Comparison of ENCODE assay signal across 8 cellular contexts in genomic region chr11:17076517-17077239, GRCh38. TPM values are rescaled to one million over a fixed set of nuclear protein-coding genes. Genes with fewer than 3 reads are reported as not detected.
DNase-seq lines count a peak whose midpoint lies in the region; ATAC-seq and TF ChIP-seq lines count a peak whose summit lies in the region.

No MANE protein-coding gene starts in this region.

- no peak overlapping the region for H2BK15ac ChIP-seq in mesendoderm (replicated peaks; ENCODE audit: low read depth)

- H3K4me3 Mint-ChIP-seq in MCF 10A (ENCODE audit: unreplicated experiment): peak overlapping the region; percentile 93

- peaks cover 3% of the 10 kb centered on the region for H3K79me1 ChIP-seq in mesendoderm (ENCODE audit: low read length)

- no peak overlapping the region for H2AK5ac ChIP-seq in mesendoderm (ENCODE audit: low read length)

- peaks cover 41% of the 10 kb centered on the region for H3K79me2 ChIP-seq in ACC112 (ENCODE audit: control insufficient read depth, insufficient read depth, low read length, unreplicated experiment)
- peaks cover 19% of the 10 kb centered on the region for H3K79me2 ChIP-seq in mesendoderm (ENCODE audit: control insufficient read depth, insufficient read depth, low read length)

- in situ Hi-C loops in KBM-7 (cut with MboI; ENCODE audit: low pct_unique_long_range_greater_than_20kb, low sequenced_read_pairs): no loop called here

- peak overlapping the region; percentile 84 for H3K9ac ChIP-seq in mesendoderm (ENCODE audit: low read length)

- H3K9me3 ChIP-seq in aorta (ENCODE audit: control insufficient read depth, low read length): no peaks in the 10 kb centered on the region

- CTCF ChIA-PET in MCF 10A (lab: Yijun Ruan, JAX): interaction anchor here (0.5 to 1.9 kb wide), 7 partner anchors 14 to 431 kb away, joined by 3 to 11 read pairs (median 3); no protein-coding TSS in a partner anchor

- H3K56ac ChIP-seq in mesendoderm (ENCODE audit: low read length): peak overlapping the region; percentile 100

- H3K27ac ChIP-seq in ACC112 (ENCODE audit: low read depth, low read length) (peak overlapping the region; percentile 82), mesendoderm (ENCODE audit: low read depth, low read length) (no peak overlapping the region), aorta (ENCODE audit: low read depth in 1 of 2, low read length in 2 of 2) (peak overlapping the region; percentile 23 to 37)

- H3K4me2 ChIP-seq in mesendoderm (ENCODE audit: low read length): peak overlapping the region; percentile 100

- peaks cover 27% of the 10 kb centered on the region for H3K4me1 Mint-ChIP-seq in MCF 10A (ENCODE audit: insufficient read depth, unreplicated experiment)

- peak; percentile 31 for DNase-seq in KBM-7
- no peak for DNase-seq in MCF 10A (ENCODE audit: unreplicated experiment)
- DNase-seq in mesendoderm: peak; percentile 15
- no peak for DNase-seq in aorta
- no peak for DNase-seq in stimulated activated naive CD4-positive, alpha-beta T cell treated with Interleukin-2 at 50 U/mL for 16 hours (lab: John Stamatoyannopoulos, UW)
- DNase-seq in NCI-H1105 treated with DMSO at 0.1 percent for 48 hours (lab: John Stamatoyannopoulos, UW): no peak
- DNase-seq in GOT3 (lab: John Stamatoyannopoulos, UW): no peak

- TSS peak; percentile 68 for BruUV-seq in MCF 10A (replicated peaks; lab: Mats Ljungman, UMichigan)

- H3K36me3 ChIP-seq in ACC112 (ENCODE audit: insufficient read depth, low read length) (peaks cover 32% of the 10 kb centered on the region), mesendoderm (ENCODE audit: control insufficient read depth, insufficient read depth, low read length) (peaks cover 7% of the 10 kb centered on the region), aorta (ENCODE audit: control insufficient read depth in 1 of 2, insufficient read depth in 2 of 2, low read length in 1 of 2) (peaks cover 2 to 5% of the 10 kb centered on the region in 2 donors)

- peak overlapping the region; percentile 8 for H4K5ac ChIP-seq in mesendoderm (ENCODE audit: low read length)

- H3K4me3 ChIP-seq in ACC112 (ENCODE audit: low read depth, low read length) (peak overlapping the region; percentile 90), mesendoderm (ENCODE audit: low read length) (peak overlapping the region; percentile 82), aorta (ENCODE audit: low read length in 2 of 2) (peak overlapping the region; percentile 73 to 84)

- no CpG with 5 or more reads among the region's 15 CpGs for WGBS in mesendoderm (ENCODE audit: extremely low coverage, insufficient coverage, low lambda C conversion rate)
- 21 to 22% methylated on average over 15 of the region's 15 CpGs for WGBS in aorta, 2 donors

- no peaks in the 10 kb centered on the region for H3K27me3 Mint-ChIP-seq in MCF 10A (ENCODE audit: insufficient read depth, unreplicated experiment)

- H3K4me1 ChIP-seq in ACC112 (ENCODE audit: control insufficient read depth, insufficient read depth, low read length, unreplicated experiment) (peaks cover 21% of the 10 kb centered on the region), mesendoderm (ENCODE audit: control insufficient read depth, low read depth, low read length) (peaks cover 2% of the 10 kb centered on the region), aorta (ENCODE audit: control insufficient read depth in 1 of 2, insufficient read depth in 2 of 2, low read length in 2 of 2) (peaks cover 0 to 3% of the 10 kb centered on the region in 2 donors)

- peak overlapping the region; percentile 14 for H2BK5ac ChIP-seq in mesendoderm (ENCODE audit: low read length)

- peak overlapping the region; percentile 70 for H3K4ac ChIP-seq in mesendoderm (ENCODE audit: low read depth, low read length)

- no peaks in the 10 kb centered on the region for H3K9me3 Mint-ChIP-seq in MCF 10A (ENCODE audit: unreplicated experiment)

- no peak overlapping the region for H2AFZ ChIP-seq in ACC112 (ENCODE audit: low read length, unreplicated experiment)

- peaks cover 63% of the 10 kb centered on the region for H3K36me3 Mint-ChIP-seq in MCF 10A (ENCODE audit: insufficient read depth, unreplicated experiment)

- no peak overlapping the region for H3K18ac ChIP-seq in mesendoderm (ENCODE audit: low read length)

- POLR2A ChIA-PET in MCF 10A (lab: Yijun Ruan, JAX): interaction anchor here (1.1 to 2.8 kb wide), 8 partner anchors 18 to 338 kb away, joined by 3 to 25 read pairs (median 6); partner anchors contain the start of genes C11orf58 and PIK3C2A

- TF ChIP-seq CTCF in MCF 10A (IDR thresholded peaks at IDR 0.05; ENCODE audit: unreplicated experiment): no peak

- no peak for ATAC-seq in aorta (ENCODE audit: low FRiP score)

- peak overlapping the region; percentile 99 for H3K27ac Mint-ChIP-seq in MCF 10A (ENCODE audit: low read depth, unreplicated experiment)

- H4K8ac ChIP-seq in mesendoderm (ENCODE audit: low read depth, low read length): no peak overlapping the region

- no peak overlapping the region for H3K23ac ChIP-seq in mesendoderm (ENCODE audit: low read length)

- no peak overlapping the region for H2BK120ac ChIP-seq in mesendoderm (ENCODE audit: low read depth, low read length)

- H3K27me3 ChIP-seq in ACC112 (ENCODE audit: insufficient read depth, low read length) (no peaks in the 10 kb centered on the region), mesendoderm (ENCODE audit: insufficient read depth, low read length, poor library complexity) (no peaks in the 10 kb centered on the region), aorta (ENCODE audit: control insufficient read depth in 1 of 2, insufficient read depth in 2 of 2, low read length in 1 of 2) (no peaks in the 10 kb centered on the region)

- intact Hi-C loops in MCF 10A (cut with micrococcal nuclease): loop anchor here (5.0 kb wide), 3 partner anchors 129 to 276 kb away; partner anchors contain the start of genes NCR3LG1 and PIK3C2A
- intact Hi-C loops in aorta (cut with DNase I): loop anchor here (5.0 to 10.0 kb wide), 4 partner anchors 128 to 284 kb away; partner anchors contain the start of genes NUCB2 (in 2 of the 2) and PIK3C2A (in 1 of the 2)

RNA-seq across cellular contexts. Expression of gene RPS13, which starts 0.8 kb away (rescaled TPM):
- total RNA-seq in MCF 10A (2022): 1,551 and 1,734 TPM in 2 replicates
- 2,676 TPM for polyA plus RNA-seq in mesendoderm (2013, experiment 1 of 2)
- 2,702 TPM for polyA plus RNA-seq in mesendoderm (2013, experiment 2 of 2)
- 100 to 1,000 TPM; 699 to 761 TPM for total RNA-seq in aorta
- 1,000 to 10,000 TPM; 2,046 to 4,498 TPM for polyA plus RNA-seq in aorta

Comparison
In these comparisons a context has a peak if more than half of its experiments do, and no peak if none do; other contexts are left out.
1. DNase-seq: peak in KBM-7 (single experiment) and mesendoderm (single experiment); none in MCF 10A (single experiment), aorta (0 of 2), stimulated activated naive CD4-positive, alpha-beta T cell treated with Interleukin-2 at 50 U/mL for 16 hours (single experiment), NCI-H1105 treated with DMSO at 0.1 percent for 48 hours (single experiment) and GOT3 (single experiment).
2. Peak in every context shown above with its lines, with median percentiles within 50 percentile points of each other: H3K4me3 ChIP-seq.